13 cellular contexts compared by ENCODE assay signal in genomic region chr10:103232772-103233488, GRCh38. TPM values are rescaled to one million over a fixed set of nuclear protein-coding genes. Genes with fewer than 3 reads are reported as not detected.
DNase-seq lines count a peak whose midpoint lies in the region; ATAC-seq and TF ChIP-seq lines count a peak whose summit lies in the region.
"Had no signal": no experiment of that assay in that cellular context is flagged by ENCODE, and none has a peak within 500 bp of the region (broad histone marks: within the 10 kb centered on the region; RNA-seq: fewer than 3 reads in every experiment).

No MANE protein-coding gene starts in this region.

- peaks cover 37% of the 10 kb centered on the region for H3F3A ChIP-seq in GM23248 (ENCODE audit: insufficient read depth)

- peak; percentile 22 for DNase-seq in GM23248
- peak; percentile 77 for DNase-seq in NB4 (ENCODE audit: low read depth)
- DNase-seq in choroid plexus epithelial cell (ENCODE audit: low read depth) = peak; percentile 86
- no peak for DNase-seq in mesothelial cell of epicardium (ENCODE audit: low spot score in 2 of 2, unreplicated experiment in 2 of 2)
- DNase-seq in activated effector memory CD4-positive, alpha-beta T cell treated with Interleukin-2 at 50 U/mL for 16 hours = no peak
- DNase-seq in tibial artery = no peak
- DNase-seq: activated gamma-delta T cell; NCI-H1092; nephron progenitor cell; stimulated activated CD4-positive, alpha-beta T cell treated with anti-CD3 and anti-CD28 coated beads, Interleukin-4, amount 100 ng/mL, for 24 hours; testis had no signal

- no peak overlapping the region for H3K4me2 ChIP-seq in GM23248 (ENCODE audit: unreplicated experiment)

- no peaks in the 10 kb centered on the region for H4K20me1 ChIP-seq in GM23248 (ENCODE audit: insufficient read depth)

- H3K27ac Mint-ChIP-seq in mesothelial cell of epicardium = peak overlapping the region; percentile 65
- H3K27ac Mint-ChIP-seq: nephron progenitor cell had no signal

- H3K4me1 ChIP-seq in GM23248 (ENCODE audit: insufficient read depth) (peaks cover 46% of the 10 kb centered on the region), tibial artery (peaks cover 0 to 39% (median 27%) of the 10 kb centered on the region in 4 donors)

- H3K27me3 Mint-ChIP-seq in mesothelial cell of epicardium (ENCODE audit: low read depth) = no peaks in the 10 kb centered on the region

- WGBS in GM23248 (ENCODE audit: low coverage in 1 of 2, low lambda C conversion rate in 2 of 2, missing lambda C conversion rate in 2 of 2), 2 experiments = 73 to 75% methylated on average over 7 of the region's 7 CpGs

- intact Hi-C loops in tibial artery (cut with DNase I; ENCODE audit: low total_unique reads) = no loop called here

- no peaks in the 10 kb centered on the region for H3K9me2 ChIP-seq in GM23248 (ENCODE audit: insufficient read depth)

- TF ChIP-seq POLR2A in NB4 (IDR thresholded peaks at IDR 0.05; ENCODE audit: extremely low read depth, insufficient read length) = no peak

- H3K36me3 ChIP-seq in GM23248 (ENCODE audit: low read depth) = no peaks in the 10 kb centered on the region
- no peaks in the 10 kb centered on the region for H3K36me3 ChIP-seq in tibial artery

- no peaks in the 10 kb centered on the region for H3K79me2 ChIP-seq in GM23248 (ENCODE audit: insufficient read depth)

- H3K36me3 Mint-ChIP-seq in mesothelial cell of epicardium = no peaks in the 10 kb centered on the region

- H3K4me3 ChIP-seq in GM23248 (no peak overlapping the region), NB4 (ENCODE audit: low read depth, low read length) (no peak overlapping the region), choroid plexus epithelial cell (ENCODE audit: low read depth, low read length) (no peak overlapping the region), tibial artery (no peak overlapping the region)
- H3K4me3 ChIP-seq: testis had no signal

- TF ChIP-seq CTCF in NB4 (IDR thresholded peaks at IDR 0.05; ENCODE audit: low read depth, low read length) = no peak
- no peak for TF ChIP-seq CTCF in choroid plexus epithelial cell (conservative IDR thresholded peaks at IDR 0.05; ENCODE audit: low read depth, low read length)
- TF ChIP-seq CTCF in mesothelial cell of epicardium (IDR thresholded peaks at IDR 0.05; ENCODE audit: unreplicated experiment) = no peak
- no peak for TF ChIP-seq CTCF in tibial artery (IDR thresholded peaks at IDR 0.05)

- H3K27me3 ChIP-seq in GM23248 (replicated peaks; ENCODE audit: insufficient read depth) = no peaks in the 10 kb centered on the region
- H3K27me3 ChIP-seq in tibial artery = no peaks in the 10 kb centered on the region
- H3K27me3 ChIP-seq: testis had no signal

- H2AFZ ChIP-seq in GM23248 = 0 out of 2 replicates have a peak overlapping the region, but pooled peaks have one; percentile 28

- ATAC-seq in GM18498 (IDR thresholded peaks at IDR 0.05; ENCODE audit: unreplicated experiment) (no peak), HG02852 (IDR thresholded peaks at IDR 0.05; ENCODE audit: unreplicated experiment) (no peak)

- H3K27ac ChIP-seq in GM23248 = no peak overlapping the region
- H3K27ac ChIP-seq in tibial artery = no peak overlapping the region
- H3K27ac ChIP-seq: testis had no signal

- peaks cover 15% of the 10 kb centered on the region for H3K4me1 Mint-ChIP-seq in mesothelial cell of epicardium
- H3K4me1 Mint-ChIP-seq: nephron progenitor cell had no signal

- no peak overlapping the region for H3K4me3 Mint-ChIP-seq in mesothelial cell of epicardium
- H3K4me3 Mint-ChIP-seq: nephron progenitor cell had no signal

- no peaks in the 10 kb centered on the region for H3K9me3 Mint-ChIP-seq in mesothelial cell of epicardium

- no peaks in the 10 kb centered on the region for H3K9me3 ChIP-seq in GM23248 (ENCODE audit: low read depth)
- no peaks in the 10 kb centered on the region for H3K9me3 ChIP-seq in tibial artery
- H3K9me3 ChIP-seq: testis had no signal

- in situ Hi-C loops in GM23248 (cut with MboI) = loop anchor here (10.0 kb wide), 1 partner anchor 318 kb away; the partner anchor contains the start of gene CNNM2

- H3K9ac ChIP-seq in GM23248 = no peak overlapping the region

RNA-seq across cellular contexts. Expression of gene RPEL1, which starts 12.8 kb away (rescaled TPM):
- not detected in 2 replicates for total RNA-seq in GM23248 (2014; rRNA removed; shearing (Covaris generic))
- 0.09 TPM in 1 of 2 replicates, not detected in the other for polyA plus RNA-seq in GM23248 (2016; fragmentation: Nextera tagmentation; extraction: Ambion mirVana)
- total RNA-seq in mesothelial cell of epicardium = not detected in 3 replicates
- total RNA-seq: testis had no signal

RNA-seq across cellular contexts. Expression of gene NT5C2, which starts 39.9 kb away (rescaled TPM):
- 69.0 and 99.7 TPM in 2 replicates for total RNA-seq in GM23248 (2014; rRNA removed; shearing (Covaris generic))
- polyA plus RNA-seq in GM23248 (2016; fragmentation: Nextera tagmentation; extraction: Ambion mirVana) = 52.6 and 58.2 TPM in 2 replicates
- 77.7 to 84.3 TPM (median 81.2 TPM) in 3 replicates for total RNA-seq in mesothelial cell of epicardium

RNA-seq across cellular contexts. Expression of gene INA, which starts 44.0 kb away (rescaled TPM):
- not detected in 2 replicates for total RNA-seq in GM23248 (2014; rRNA removed; shearing (Covaris generic))
- 0.18 and 0.20 TPM in 2 replicates for polyA plus RNA-seq in GM23248 (2016; fragmentation: Nextera tagmentation; extraction: Ambion mirVana)
- 1.1 to 1.2 TPM (median 1.2 TPM) in 3 replicates for total RNA-seq in mesothelial cell of epicardium

Comparison
In these comparisons a context has a peak if more than half of its experiments do, and no peak if none do; other contexts are left out.
1. DNase-seq: peak in GM23248 (single experiment), NB4 (single experiment) and choroid plexus epithelial cell (single experiment); none in mesothelial cell of epicardium (0 of 2), activated effector memory CD4-positive, alpha-beta T cell treated with Interleukin-2 at 50 U/mL for 16 hours (single experiment) and tibial artery (0 of 2).